1 cellular context compared by ENCODE assay signal in genomic region chr4:7215187-7215586, GRCh38. TPM values are rescaled to one million over a fixed set of nuclear protein-coding genes. Genes with fewer than 3 reads are reported as not detected.
"Had no signal": no experiment of that assay in that cellular context is flagged by ENCODE, and none has a peak within 500 bp of the region (broad histone marks: within the 10 kb centered on the region; RNA-seq: fewer than 3 reads in every experiment).

No MANE protein-coding gene starts in this region.

RNA-seq across cellular contexts. Expression of gene SORCS2, which starts 22.8 kb away (rescaled TPM):
- total RNA-seq: endothelial cell of umbilical vein had no signal
- polyA plus RNA-seq: endothelial cell of umbilical vein had no signal
